ENCODE assay signal across 17 cellular contexts in genomic region chr3:81692766-81693165, GRCh38.
DNase-seq lines count a peak whose midpoint lies in the region; ATAC-seq and TF ChIP-seq lines count a peak whose summit lies in the region.
"Had no signal": no experiment of that assay in that cellular context is flagged by ENCODE, and none has a peak within 500 bp of the region (broad histone marks: within the 10 kb centered on the region; RNA-seq: fewer than 3 reads in every experiment).

No MANE protein-coding gene starts in this region.

- peak overlapping the region; percentile 56 for H3K27ac ChIP-seq in osteoblast (ENCODE audit: low read depth, low read length)
- H3K27ac ChIP-seq: BLaER1 treated with 17β-estradiol and CSF1 and Interleukin-3, amounts not matched to agents 10 nM and 100 nM had no signal

- TF ChIP-seq CTCF in fibroblast of the aortic adventitia (IDR thresholded peaks at IDR 0.05; ENCODE audit: insufficient read depth, low read length) (no peak), osteoblast (IDR thresholded peaks at IDR 0.05; ENCODE audit: extremely low read depth, low read depth, low read length) (no peak)

- H3K9ac ChIP-seq in adipocyte (ENCODE audit: low read length), result peak overlapping the region; percentile 16
- H3K9ac ChIP-seq: BLaER1 treated with 17β-estradiol and CSF1 and Interleukin-3, amounts not matched to agents 10 nM and 100 nM had no signal

- DNase-seq in GM03348 (ENCODE audit: low spot score), result peak; percentile 22
- peak; percentile 22 for DNase-seq in adipocyte (ENCODE audit: low read depth)
- DNase-seq in fibroblast of the aortic adventitia (ENCODE audit: low read depth), result peak; percentile 24
- peak; percentile 53 for DNase-seq in osteoblast (ENCODE audit: insufficient read length, low spot score, missing footprints)
- no peak for DNase-seq in NCI-H146 treated with DMSO at 0.1 percent for 48 hours (lab: John Stamatoyannopoulos, UW; ENCODE audit: unreplicated experiment)
- DNase-seq in NCI-H187 treated with DMSO at 0.1 percent for 48 hours (lab: John Stamatoyannopoulos, UW), result no peak
- no peak for DNase-seq in NCI-H345 treated with DMSO at 0.1 percent for 48 hours (lab: John Stamatoyannopoulos, UW; ENCODE audit: unreplicated experiment)
- DNase-seq: 8988T; CD8-positive, alpha-beta memory T cell; COR-L47; DMS 273 treated with DMSO at 0.1 percent for 48 hours; DMS53; DND-41; EL had no signal

- H3K4me2 ChIP-seq in osteoblast (ENCODE audit: insufficient read depth, low read length), result peak overlapping the region; percentile 52
- H3K4me2 ChIP-seq: BLaER1 treated with 17β-estradiol and CSF1 and Interleukin-3, amounts not matched to agents 10 nM and 100 nM had no signal

- peaks cover 52% of the 10 kb centered on the region for H3K79me2 ChIP-seq in osteoblast (ENCODE audit: insufficient read depth, low read length)

- H3K9me3 ChIP-seq in adipocyte (ENCODE audit: control insufficient read depth, low read length) (no peaks in the 10 kb centered on the region), osteoblast (ENCODE audit: low read depth, low read length) (no peaks in the 10 kb centered on the region)
- H3K9me3 ChIP-seq: HAP-1 had no signal

- no peaks in the 10 kb centered on the region for H4K20me1 ChIP-seq in osteoblast (ENCODE audit: insufficient read depth, low read length)

- peak overlapping the region; percentile 9 for H3K4me3 ChIP-seq in adipocyte (ENCODE audit: low read length)
- no peak overlapping the region for H3K4me3 ChIP-seq in fibroblast of the aortic adventitia (ENCODE audit: low read depth, low read length)
- no peak overlapping the region for H3K4me3 ChIP-seq in osteoblast (ENCODE audit: insufficient read depth, low read length)
- H3K4me3 ChIP-seq: BLaER1 treated with 17β-estradiol and CSF1 and Interleukin-3, amounts not matched to agents 10 nM and 100 nM; HAP-1 had no signal

- no peaks in the 10 kb centered on the region for H3K27me3 ChIP-seq in adipocyte (replicated peaks; ENCODE audit: control insufficient read depth, insufficient read depth, low read length)
- H3K27me3 ChIP-seq in osteoblast (ENCODE audit: insufficient read depth, low read length), result no peaks in the 10 kb centered on the region
- H3K27me3 ChIP-seq: BLaER1 treated with 17β-estradiol and CSF1 and Interleukin-3, amounts not matched to agents 10 nM and 100 nM had no signal

- H3K36me3 ChIP-seq in adipocyte (ENCODE audit: control insufficient read depth, insufficient read depth, low read length, severe bottlenecking), result peaks cover 57% of the 10 kb centered on the region
- no peaks in the 10 kb centered on the region for H3K36me3 ChIP-seq in osteoblast (ENCODE audit: insufficient read depth, low read length)
- H3K36me3 ChIP-seq: HAP-1 had no signal

- H3K4me1 ChIP-seq in adipocyte (ENCODE audit: control insufficient read depth, insufficient read depth, low read length), result peaks cover 24% of the 10 kb centered on the region
- peaks cover 12% of the 10 kb centered on the region for H3K4me1 ChIP-seq in osteoblast (ENCODE audit: insufficient read depth, low read length)
- H3K4me1 ChIP-seq: HAP-1 had no signal

- no peak overlapping the region for H2AFZ ChIP-seq in osteoblast (ENCODE audit: low read length)

- no peak for ATAC-seq in HG03108 (IDR thresholded peaks at IDR 0.05; ENCODE audit: unreplicated experiment)

Comparison
In these comparisons a context has a peak if more than half of its experiments do, and no peak if none do; other contexts are left out.
1. DNase-seq: peak in GM03348 (single experiment), adipocyte (single experiment), fibroblast of the aortic adventitia (single experiment) and osteoblast (single experiment); none in NCI-H146 treated with DMSO at 0.1 percent for 48 hours (single experiment), NCI-H187 treated with DMSO at 0.1 percent for 48 hours (single experiment) and NCI-H345 treated with DMSO at 0.1 percent for 48 hours (single experiment).